In genomic region chr4:108166038-108166437, GRCh38 we compare ENCODE assay signal across 10 cellular contexts. TPM values are rescaled to one million over a fixed set of nuclear protein-coding genes. Genes with fewer than 3 reads are reported as not detected.
DNase-seq lines count a peak whose midpoint lies in the region; ATAC-seq and TF ChIP-seq lines count a peak whose summit lies in the region.
"Had no signal": no experiment of that assay in that cellular context is flagged by ENCODE, and none has a peak within 500 bp of the region (broad histone marks: within the 10 kb centered on the region; RNA-seq: fewer than 3 reads in every experiment).

No MANE protein-coding gene starts in this region.

- TF ChIP-seq CTCF in thoracic aorta (IDR thresholded peaks at IDR 0.05): no peak

- no peak for ATAC-seq in activated CD8-positive, alpha-beta memory T cell treated with anti-CD3 and anti-CD28 coated beads, Interleukin-2, amount 10 ng/mL, durations not matched to agents 7 days and 5 days
- ATAC-seq in thoracic aorta (ENCODE audit: insufficient number of reproducible peaks, low FRiP score, low read depth): no peak

- no peaks in the 10 kb centered on the region for H3K9me3 Mint-ChIP-seq in activated CD8-positive, alpha-beta memory T cell treated with anti-CD3 and anti-CD28 coated beads, Interleukin-2, amount 10 ng/mL, durations not matched to agents 7 days and 5 days (ENCODE audit: low read depth)
- H3K9me3 Mint-ChIP-seq: dendritic cell treated with granulocyte-macrophage colony-stimulating factor and Interleukin-4, amounts not matched to agents 40 ng/mL and 50 ng/mL, for 4 days had no signal

- H3K9me3 ChIP-seq in thoracic aorta: no peaks in the 10 kb centered on the region

- peaks cover 12 to 34% of the 10 kb centered on the region in 2 donors for H3K4me1 ChIP-seq in thoracic aorta (ENCODE audit: control insufficient read depth in 1 of 2, low read depth in 2 of 2)

- peaks cover 12% of the 10 kb centered on the region for H3K36me3 Mint-ChIP-seq in activated CD8-positive, alpha-beta memory T cell treated with anti-CD3 and anti-CD28 coated beads, Interleukin-2, amount 10 ng/mL, durations not matched to agents 7 days and 5 days

- H3K4me1 Mint-ChIP-seq in activated CD8-positive, alpha-beta memory T cell treated with anti-CD3 and anti-CD28 coated beads, Interleukin-2, amount 10 ng/mL, durations not matched to agents 7 days and 5 days: peaks cover 45% of the 10 kb centered on the region

- peak overlapping the region; percentile 84 for H3K4me3 ChIP-seq in thoracic aorta

- H3K4me3 Mint-ChIP-seq in activated CD8-positive, alpha-beta memory T cell treated with anti-CD3 and anti-CD28 coated beads, Interleukin-2, amount 10 ng/mL, durations not matched to agents 7 days and 5 days: peak overlapping the region; percentile 86
- H3K4me3 Mint-ChIP-seq: dendritic cell treated with granulocyte-macrophage colony-stimulating factor and Interleukin-4, amounts not matched to agents 40 ng/mL and 50 ng/mL, for 4 days had no signal

- no peaks in the 10 kb centered on the region for H3K36me3 ChIP-seq in thoracic aorta

- H3K27ac ChIP-seq in thoracic aorta: no peak overlapping the region
- H3K27ac ChIP-seq: HL-60 had no signal

- peaks cover 25% of the 10 kb centered on the region for H3K27me3 ChIP-seq in thoracic aorta (replicated peaks; ENCODE audit: insufficient read depth)

- peaks cover 76% of the 10 kb centered on the region for H3K27me3 Mint-ChIP-seq in activated CD8-positive, alpha-beta memory T cell treated with anti-CD3 and anti-CD28 coated beads, Interleukin-2, amount 10 ng/mL, durations not matched to agents 7 days and 5 days

- CTCF ChIA-PET in activated CD8-positive, alpha-beta memory T cell treated with anti-CD3 and anti-CD28 coated beads, Interleukin-2, amount 10 ng/mL, durations not matched to agents 7 days and 5 days (lab: Charles Lee): interaction anchor here (1.1 to 1.6 kb wide), 3 partner anchors 35 to 147 kb away, joined by 3 read pairs; no protein-coding TSS in a partner anchor

- no peak for DNase-seq in activated CD8-positive, alpha-beta memory T cell treated with anti-CD3 and anti-CD28 coated beads, Interleukin-2, amount 10 ng/mL, durations not matched to agents 7 days and 5 days
- DNase-seq in activated CD8-positive, alpha-beta memory T cell treated with anti-CD3 and anti-CD28 coated beads, Interleukin-2, amount 50 U/mL, for 48 hours: no peak
- DNase-seq in activated effector memory CD4-positive, alpha-beta T cell treated with Interleukin-2 at 50 U/mL for 16 hours: peak; percentile 15
- DNase-seq in left kidney (ENCODE audit: low read depth, low spot score): peak; percentile 54
- DNase-seq in thoracic aorta (ENCODE audit: low spot score): no peak
- no peak for DNase-seq in SKM-1 treated with dmso at 0.1 percent for 144 hours (lab: John Stamatoyannopoulos, UW; ENCODE audit: unreplicated experiment)
- no peak for DNase-seq in NOMO-1 (lab: John Stamatoyannopoulos, UW; ENCODE audit: unreplicated experiment in 2 of 2)
- no peak for DNase-seq in NCI-H1694 (lab: John Stamatoyannopoulos, UW)

- H3K27ac Mint-ChIP-seq in activated CD8-positive, alpha-beta memory T cell treated with anti-CD3 and anti-CD28 coated beads, Interleukin-2, amount 10 ng/mL, durations not matched to agents 7 days and 5 days: peak overlapping the region; percentile 77
- H3K27ac Mint-ChIP-seq: dendritic cell treated with granulocyte-macrophage colony-stimulating factor and Interleukin-4, amounts not matched to agents 40 ng/mL and 50 ng/mL, for 4 days had no signal

RNA-seq across cellular contexts. Expression of gene LEF1, which starts 2.7 kb away (rescaled TPM):
- total RNA-seq in activated CD8-positive, alpha-beta memory T cell treated with anti-CD3 and anti-CD28 coated beads, Interleukin-2, amount 10 ng/mL, durations not matched to agents 7 days and 5 days: 10 to 100 TPM; 29.4 to 30.6 TPM
- total RNA-seq in thoracic aorta: 1 to 10 TPM in 1 of 2 donors, under 1 TPM in 1; 0.54 to 3.2 TPM

Comparison
In these comparisons a context has a peak if more than half of its experiments do, and no peak if none do; other contexts are left out.
1. DNase-seq: peak in activated effector memory CD4-positive, alpha-beta T cell treated with Interleukin-2 at 50 U/mL for 16 hours (single experiment) and left kidney (single experiment); none in activated CD8-positive, alpha-beta memory T cell treated with anti-CD3 and anti-CD28 coated beads, Interleukin-2, amount 10 ng/mL, durations not matched to agents 7 days and 5 days (single experiment), activated CD8-positive, alpha-beta memory T cell treated with anti-CD3 and anti-CD28 coated beads, Interleukin-2, amount 50 U/mL, for 48 hours (single experiment), thoracic aorta (single experiment), SKM-1 treated with dmso at 0.1 percent for 144 hours (single experiment), NOMO-1 (0 of 2) and NCI-H1694 (single experiment).
2. RNA of gene LEF1, which starts 2.7 kb away (total RNA-seq): 29.4 to 30.6 TPM in activated CD8-positive, alpha-beta memory T cell treated with anti-CD3 and anti-CD28 coated beads, Interleukin-2, amount 10 ng/mL, durations not matched to agents 7 days and 5 days; 0.54 to 3.2 TPM in thoracic aorta; every median in the first group is over 4 times any median in the second.